In genomic region chr9:116661037-116661954, GRCh38 we compare ENCODE assay signal across 8 cellular contexts. TPM values are rescaled to one million over a fixed set of nuclear protein-coding genes. Genes with fewer than 3 reads are reported as not detected.
A peak's percentile ranks its signal among the peaks of the same experiment; 100 is the strongest.
DNase-seq lines count a peak whose midpoint lies in the region; ATAC-seq and TF ChIP-seq lines count a peak whose summit lies in the region.

No MANE protein-coding gene starts in this region.

- POLR2A ChIA-PET in WTC11 (lab: Charles Lee): interaction anchor here (1.1 kb wide), 1 partner anchor 11 kb away, joined by 3 read pairs; no protein-coding TSS in a partner anchor

- TF ChIP-seq CTCF in WTC11 (IDR thresholded peaks at IDR 0.05) (peak; percentile 61), lower leg skin (IDR thresholded peaks at IDR 0.05) (peak in 1 of 3 donors; percentile 52)

- intact Hi-C loops in lower leg skin (cut with DNase I; ENCODE audit: low total_unique reads): no loop called here

- no peaks in the 10 kb centered on the region for H3K36me3 Mint-ChIP-seq in WTC11

- DNase-seq in CMK (ENCODE audit: low read depth) (peak; percentile 27), NCI-H2107 treated with DMSO at 0.1 percent for 48 hours (lab: John Stamatoyannopoulos, UW; ENCODE audit: unreplicated experiment) (peak; percentile 58), WTC11 (ENCODE audit: low spot score) (no peak), glomerular visceral epithelial cell (ENCODE audit: extremely low spot score) (peak; percentile 77), pons (ENCODE audit: low spot score) (peak; percentile 85), lower leg skin (ENCODE audit: low spot score in 2 of 2) (no peak)

- H3K4me1 Mint-ChIP-seq in WTC11: peaks cover 6% of the 10 kb centered on the region; the same call in 1 of the 2 replicates

- no peaks in the 10 kb centered on the region for H3K9me3 Mint-ChIP-seq in WTC11

- ATAC-seq in GM18861 (IDR thresholded peaks at IDR 0.05; ENCODE audit: unreplicated experiment): peak; percentile 71
- peak; percentile 59 for ATAC-seq in HG03064 (IDR thresholded peaks at IDR 0.05; ENCODE audit: low read depth, unreplicated experiment)
- ATAC-seq in WTC11: peak; percentile 91

- CTCF ChIA-PET in WTC11 (lab: Charles Lee): interaction anchor here (0.6 to 2.6 kb wide), 3 partner anchors 63 to 339 kb away, joined by 3 to 19 read pairs (median 3); no protein-coding TSS in a partner anchor

- no peak overlapping the region for H3K4me3 Mint-ChIP-seq in WTC11

- TF ChIP-seq POLR2A in lower leg skin (IDR thresholded peaks at IDR 0.05): no peak

- no peaks in the 10 kb centered on the region for H3K27me3 Mint-ChIP-seq in WTC11 (ENCODE audit: low read depth)

- no peak overlapping the region for H3K4me3 ChIP-seq in lower leg skin (ENCODE audit: low read depth, poor library complexity, severe bottlenecking)

- H3K27ac Mint-ChIP-seq in WTC11: no peak overlapping the region

- WGBS in lower leg skin, 2 donors: 55 to 66% methylated on average over 7 of the region's 7 CpGs

TF ChIP-seq in WTC11, 78 proteins besides CTCF, POLR2A, EP300 and RAD21:
- TF ChIP-seq TEAD1 (CRISPR knock-in tag; IDR thresholded peaks at IDR 0.05): no peak
- TF ChIP-seq GABPB1 (CRISPR knock-in tag; IDR thresholded peaks at IDR 0.05): no peak
- TF ChIP-seq PRDM15 (CRISPR knock-in tag; IDR thresholded peaks at IDR 0.05): no peak
- TF ChIP-seq ZNF317 (CRISPR knock-in tag; IDR thresholded peaks at IDR 0.05; ENCODE audit: borderline replicate concordance, low read depth): no peak
- no peak for TF ChIP-seq ESRRA (CRISPR knock-in tag; IDR thresholded peaks at IDR 0.05; ENCODE audit: borderline replicate concordance)
- TF ChIP-seq, protein P1, sequence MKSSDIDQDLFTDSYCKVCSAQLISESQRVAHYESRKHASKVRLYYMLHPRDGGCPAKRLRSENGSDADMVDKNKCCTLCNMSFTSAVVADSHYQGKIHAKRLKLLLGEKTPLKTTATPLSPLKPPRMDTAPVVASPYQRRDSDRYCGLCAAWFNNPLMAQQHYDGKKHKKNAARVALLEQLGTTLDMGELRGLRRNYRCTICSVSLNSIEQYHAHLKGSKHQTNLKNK (CRISPR knock-in tag; IDR thresholded peaks at IDR 0.05): no peak
- TF ChIP-seq, protein P2, sequence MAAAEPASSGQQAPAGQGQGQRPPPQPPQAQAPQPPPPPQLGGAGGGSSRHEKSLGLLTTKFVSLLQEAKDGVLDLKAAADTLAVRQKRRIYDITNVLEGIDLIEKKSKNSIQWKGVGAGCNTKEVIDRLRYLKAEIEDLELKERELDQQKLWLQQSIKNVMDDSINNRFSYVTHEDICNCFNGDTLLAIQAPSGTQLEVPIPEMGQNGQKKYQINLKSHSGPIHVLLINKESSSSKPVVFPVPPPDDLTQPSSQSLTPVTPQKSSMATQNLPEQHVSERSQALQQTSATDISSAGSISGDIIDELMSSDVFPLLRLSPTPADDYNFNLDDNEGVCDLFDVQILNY (CRISPR knock-in tag; IDR thresholded peaks at IDR 0.05): no peak
- TF ChIP-seq, protein P3, sequence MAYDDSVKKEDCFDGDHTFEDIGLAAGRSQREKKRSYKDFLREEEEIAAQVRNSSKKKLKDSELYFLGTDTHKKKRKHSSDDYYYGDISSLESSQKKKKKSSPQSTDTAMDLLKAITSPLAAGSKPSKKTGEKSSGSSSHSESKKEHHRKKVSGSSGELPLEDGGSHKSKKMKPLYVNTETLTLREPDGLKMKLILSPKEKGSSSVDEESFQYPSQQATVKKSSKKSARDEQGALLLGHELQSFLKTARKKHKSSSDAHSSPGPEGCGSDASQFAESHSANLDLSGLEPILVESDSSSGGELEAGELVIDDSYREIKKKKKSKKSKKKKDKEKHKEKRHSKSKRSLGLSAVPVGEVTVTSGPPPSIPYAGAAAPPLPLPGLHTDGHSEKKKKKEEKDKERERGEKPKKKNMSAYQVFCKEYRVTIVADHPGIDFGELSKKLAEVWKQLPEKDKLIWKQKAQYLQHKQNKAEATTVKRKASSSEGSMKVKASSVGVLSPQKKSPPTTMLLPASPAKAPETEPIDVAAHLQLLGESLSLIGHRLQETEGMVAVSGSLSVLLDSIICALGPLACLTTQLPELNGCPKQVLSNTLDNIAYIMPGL (CRISPR knock-in tag; IDR thresholded peaks at IDR 0.05): no peak
- no peak for TF ChIP-seq RORB (CRISPR knock-in tag; IDR thresholded peaks at IDR 0.05)
- TF ChIP-seq EMX1 (CRISPR knock-in tag; IDR thresholded peaks at IDR 0.05): no peak
- TF ChIP-seq, protein P4, sequence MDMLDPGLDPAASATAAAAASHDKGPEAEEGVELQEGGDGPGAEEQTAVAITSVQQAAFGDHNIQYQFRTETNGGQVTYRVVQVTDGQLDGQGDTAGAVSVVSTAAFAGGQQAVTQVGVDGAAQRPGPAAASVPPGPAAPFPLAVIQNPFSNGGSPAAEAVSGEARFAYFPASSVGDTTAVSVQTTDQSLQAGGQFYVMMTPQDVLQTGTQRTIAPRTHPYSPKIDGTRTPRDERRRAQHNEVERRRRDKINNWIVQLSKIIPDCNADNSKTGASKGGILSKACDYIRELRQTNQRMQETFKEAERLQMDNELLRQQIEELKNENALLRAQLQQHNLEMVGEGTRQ (CRISPR knock-in tag; IDR thresholded peaks at IDR 0.05): no peak
- TF ChIP-seq ETV6 (CRISPR knock-in tag; IDR thresholded peaks at IDR 0.05): no peak

RNA-seq across cellular contexts. Expression of gene TRIM32, which starts 25.8 kb away (rescaled TPM):
- 17.5 to 21.0 TPM (median 20.1 TPM) in 3 replicates for total RNA-seq in WTC11 (2021)
- total RNA-seq in lower leg skin: 10 to 100 TPM in 3 of 4 donors, 1 to 10 TPM in 1; 9.9 to 16.1 (median 12.1) TPM

Comparison
In these comparisons a context has a peak if more than half of its experiments do, and no peak if none do; other contexts are left out.
1. DNase-seq: peak in CMK (single experiment), NCI-H2107 treated with DMSO at 0.1 percent for 48 hours (single experiment), glomerular visceral epithelial cell (single experiment) and pons (single experiment); none in WTC11 (single experiment) and lower leg skin (0 of 2).
2. Peak in every context shown above with its lines, with median percentiles within 50 percentile points of each other: ATAC-seq.